17 cellular contexts compared by ENCODE assay signal in the genomic region with DNA sequence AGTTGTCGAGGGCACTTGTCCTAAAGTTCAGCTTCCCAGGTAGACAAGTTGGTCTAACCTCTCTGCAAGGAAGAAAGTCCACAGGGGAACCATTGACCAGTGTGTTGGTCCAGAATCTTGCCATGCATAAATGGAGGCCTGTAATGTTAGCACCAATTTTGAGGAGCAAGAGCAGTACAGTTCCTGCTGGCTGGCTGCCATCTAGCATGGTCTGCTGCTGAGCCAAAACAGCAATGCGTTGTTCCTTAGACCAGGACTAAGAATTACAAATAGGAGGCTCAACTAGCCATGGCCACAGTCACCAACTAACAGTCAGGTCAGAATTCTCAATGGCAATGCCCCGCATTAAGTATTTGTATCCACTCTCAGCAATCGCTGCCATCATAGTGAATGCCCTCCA.
"Had no signal": no experiment of that assay in that cellular context is flagged by ENCODE, and none has a peak within 500 bp of the region (broad histone marks: within the 10 kb centered on the region; RNA-seq: fewer than 3 reads in every experiment).

No MANE protein-coding gene starts in this region.

- H3K27ac ChIP-seq: adrenal gland, gastrocnemius medialis, lower lobe of right lung, suprapubic skin, upper lobe of left lung had no signal

- H3K27me3 Mint-ChIP-seq: natural killer cell treated with Interleukin-12 subunit alpha and Interleukin-12 subunit beta and Interleukin-15 and Interleukin-18, amount 100 ng/mL, for 72 hours had no signal

- H3K4me3 Mint-ChIP-seq: activated T-cell treated with anti-CD3 and anti-CD28 coated beads, Interleukin-2, amount 50 U/mL, for 72 hours; immature natural killer cell; natural killer cell treated with Interleukin-12 subunit alpha and Interleukin-12 subunit beta and Interleukin-15 and Interleukin-18, amount 100 ng/mL, for 72 hours; T-helper 2 cell treated with Interferon-gamma antibody and Interleukin-4, amounts not matched to agents 5 μg/mL and 100 μg/mL, for 36 hours had no signal

- H3K27ac Mint-ChIP-seq: activated naive CD4-positive, alpha-beta T cell treated with anti-CD3 and anti-CD28 coated beads, Interleukin-2, amount 50 U/mL, for 72 hours; activated T-cell treated with anti-CD3 and anti-CD28 coated beads, Interleukin-2, amount 50 U/mL, for 72 hours; immature natural killer cell; natural killer cell treated with Interleukin-12 subunit alpha and Interleukin-12 subunit beta and Interleukin-15 and Interleukin-18, amount 100 ng/mL, for 72 hours; T-helper 2 cell treated with Interferon-gamma antibody and Interleukin-4, amounts not matched to agents 5 μg/mL and 100 μg/mL, for 36 hours had no signal

- ATAC-seq: activated naive CD4-positive, alpha-beta T cell treated with anti-CD3 and anti-CD28 coated beads, Interleukin-2, amount 50 U/mL, for 72 hours; activated T-cell treated with anti-CD3 and anti-CD28 coated beads, Interleukin-2, amount 50 U/mL, for 72 hours; gastrocnemius medialis; lower lobe of right lung; natural killer cell treated with Interleukin-12 subunit alpha and Interleukin-12 subunit beta and Interleukin-15 and Interleukin-18, amount 100 ng/mL, for 72 hours; stimulated activated naive CD8-positive, alpha-beta T cell treated with anti-CD3 and anti-CD28 coated beads, Interleukin-15, Interleukin-2, amounts not matched to agents 100 U/mL and 50 U/mL, for 24 hours had no signal

- H3K9me3 ChIP-seq: gastrocnemius medialis, lower lobe of right lung, suprapubic skin had no signal

- H3K36me3 ChIP-seq: adrenal gland, gastrocnemius medialis, suprapubic skin had no signal

- H3K4me3 ChIP-seq: adrenal gland, gastrocnemius medialis, lower lobe of right lung, suprapubic skin, upper lobe of left lung had no signal

- DNase-seq: activated CD4-positive, alpha-beta T cell treated with anti-CD3 and anti-CD28 coated beads, Interleukin-2, amount 50 U/mL, for 4 hours; activated effector memory CD4-positive, alpha-beta T cell treated with anti-CD3 and anti-CD28 coated beads, Interleukin-2, amount 50 U/mL, for 16 hours; activated T-cell treated with anti-CD3 and anti-CD28 coated beads, Interleukin-2, amount 50 U/mL, for 72 hours; adrenal gland; gastrocnemius medialis; immature natural killer cell; lower lobe of right lung; occipital lobe; posterior cingulate gyrus; retina; stimulated activated CD4-positive, alpha-beta T cell treated with anti-CD3 and anti-CD28 coated beads, Interleukin-2, amount 100 ng/mL, for 24 hours; stimulated activated naive CD8-positive, alpha-beta T cell treated with anti-CD3 and anti-CD28 coated beads, Interleukin-15, Interleukin-2, amounts not matched to agents 100 U/mL and 50 U/mL, for 24 hours; upper lobe of left lung had no signal

- H3K27me3 ChIP-seq: adrenal gland, gastrocnemius medialis, suprapubic skin, upper lobe of left lung had no signal
